In the genomic region with DNA sequence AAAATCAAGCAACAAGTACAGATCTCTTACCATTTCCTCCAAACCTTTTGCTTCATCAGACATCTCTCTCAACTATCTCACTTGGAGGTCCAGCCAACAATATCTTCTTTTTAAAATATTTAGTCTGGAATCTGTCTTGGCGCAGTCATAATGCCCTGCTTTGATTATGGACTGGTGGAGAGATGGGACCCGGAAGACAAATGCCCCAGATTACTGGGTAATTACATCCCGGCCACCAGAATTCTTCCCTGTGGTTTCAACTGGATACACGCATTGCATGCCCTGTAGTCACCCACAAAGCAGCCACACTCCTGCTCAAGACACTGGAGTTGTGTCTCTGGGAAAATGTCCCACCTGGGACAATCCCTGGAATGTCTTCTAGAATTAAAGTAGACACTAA, we compare ENCODE assay signal across 17 cellular contexts.
DNase-seq lines count a peak whose midpoint lies in the region; ATAC-seq, FAIRE-seq and TF ChIP-seq lines count a peak whose summit lies in the region.
"Had no signal": no experiment of that assay in that cellular context is flagged by ENCODE, and none has a peak within 500 bp of the region (broad histone marks: within the 10 kb centered on the region; RNA-seq: fewer than 3 reads in every experiment).

No MANE protein-coding gene starts in this region.

- peaks cover 5% of the 10 kb centered on the region for H3K27me3 Mint-ChIP-seq in T-helper 17 cell

- H3K9me3 ChIP-seq in T-helper 17 cell (ENCODE audit: control insufficient read depth, low read length, poor library complexity, severe bottlenecking), result no peaks in the 10 kb centered on the region
- H3K9me3 ChIP-seq in HepG2 (ENCODE audit: low read length), result no peaks in the 10 kb centered on the region
- H3K9me3 ChIP-seq: ascending aorta had no signal

- ATAC-seq in T-helper 17 cell (no peak), GM19023 (IDR thresholded peaks at IDR 0.05; ENCODE audit: unreplicated experiment) (no peak), HepG2 (no peak), HG03469 (IDR thresholded peaks at IDR 0.05; ENCODE audit: unreplicated experiment) (no peak)
- ATAC-seq: left lobe of liver had no signal

- peaks cover 0 to 9% of the 10 kb centered on the region in 2 experiments; a peak in 1 of 5 replicates for H3K27me3 ChIP-seq in HepG2 (ENCODE audit: control insufficient read depth in 1 of 2, insufficient read depth in 2 of 2, low read length in 2 of 2)
- H3K27me3 ChIP-seq: ascending aorta, foreskin keratinocyte had no signal

- H3K27ac ChIP-seq in HepG2 (ENCODE audit: extremely low read length, insufficient read depth, low read length), result no peak overlapping the region
- H3K27ac ChIP-seq: foreskin keratinocyte had no signal

- no peak overlapping the region for H3K4me3 Mint-ChIP-seq in T-helper 17 cell

- intact Hi-C loops in HepG2 (cut with micrococcal nuclease; ENCODE audit: unreplicated experiment), result no loop called here

- H3K27ac Mint-ChIP-seq in T-helper 17 cell, result peak overlapping the region; percentile 96

- TF ChIP-seq CTCF in AG10803 (conservative IDR thresholded peaks at IDR 0.05; ENCODE audit: low read length) (no peak), HepG2 (CRISPR knock-in tag; IDR thresholded peaks at IDR 0.05) (no peak)

- peaks cover 15% of the 10 kb centered on the region for H3K4me1 Mint-ChIP-seq in T-helper 17 cell

- H2AFZ ChIP-seq in HepG2 (ENCODE audit: low read length), result no peak overlapping the region

- POLR2A ChIA-PET in HepG2 (lab: Yijun Ruan, JAX), result no interaction called here

- CTCF ChIA-PET in HepG2 (lab: Yijun Ruan, JAX; ENCODE audit: low intra/inter-chr PET ratio, low total read pairs), result no interaction called here

- no peak for FAIRE-seq in HepG2 (lab: Jason Lieb, UNC)
- FAIRE-seq: endothelial cell of umbilical vein, TTC549 had no signal

- H3K4me3 ChIP-seq in AG10803 (ENCODE audit: low read length) (no peak overlapping the region), HepG2 (replicated peaks in 1 of 3; ENCODE audit: insufficient read depth in 1 of 3, low read depth in 2 of 3, low read length in 3 of 3) (no peak overlapping the region)
- H3K4me3 ChIP-seq: ascending aorta, coronary artery had no signal

- H3K4me2 ChIP-seq in HepG2 (ENCODE audit: low read depth, low read length), result no peak overlapping the region

- no peaks in the 10 kb centered on the region for H4K20me1 ChIP-seq in HepG2 (ENCODE audit: insufficient read depth, low read length)

- 58% methylated on average over 4 of the region's 4 CpGs for WGBS in HepG2 (ENCODE audit: low lambda C conversion rate)

- TF ChIP-seq EP300 in HepG2 (IDR thresholded peaks at IDR 0.05; ENCODE audit: low read depth in 2 of 2, low read length in 2 of 2), result no peak
- TF ChIP-seq EP300 in HepG2 (CRISPR knock-in tag; IDR thresholded peaks at IDR 0.05; ENCODE audit: borderline replicate concordance), result no peak

- no peaks in the 10 kb centered on the region for H3K79me2 ChIP-seq in HepG2 (ENCODE audit: insufficient read depth, low read length)

- TF ChIP-seq POLR2A in HepG2 (IDR thresholded peaks at IDR 0.05; ENCODE audit: insufficient read depth in 1 of 2, low read depth in 2 of 2, low read length in 2 of 2), result no peak

- H3K36me3 ChIP-seq in HepG2 (replicated peaks in 1 of 2; ENCODE audit: control insufficient read depth in 1 of 2, insufficient read depth in 2 of 2, low read length in 2 of 2), result no peaks in the 10 kb centered on the region
- H3K36me3 ChIP-seq: ascending aorta had no signal

- TF ChIP-seq RAD21 in HepG2 (CRISPR knock-in tag; IDR thresholded peaks at IDR 0.05), result no peak

- BruUV-seq in HepG2 (replicated peaks; lab: Mats Ljungman, UMichigan), result no TSS peak

- H3K4me1 ChIP-seq in HepG2 (ENCODE audit: insufficient read depth, low read length), result peaks cover 8% of the 10 kb centered on the region

- H3K9ac ChIP-seq in HepG2 (ENCODE audit: insufficient read depth, low read depth, low read length), result no peak overlapping the region

- no peaks in the 10 kb centered on the region for H3K36me3 Mint-ChIP-seq in T-helper 17 cell (ENCODE audit: low read depth)

- DNase-seq in AG10803 (ENCODE audit: low read depth) (peak; percentile 72), EL (peak; percentile 52), T-helper 17 cell (no peak), myocyte (ENCODE audit: low read depth) (peak; percentile 82), HepG2 (ENCODE audit: low spot score) (no peak), SHP77 (lab: John Stamatoyannopoulos, UW) (no peak)
- DNase-seq: activated CD4-positive, alpha-beta T cell treated with anti-CD3 and anti-CD28 coated beads, Interleukin-2, amount 50 U/mL, for 4 hours; foreskin keratinocyte; NCI-H524 treated with DMSO at 0.1 percent for 48 hours; substantia nigra had no signal

- in situ Hi-C loops in HepG2 (cut with HindIII; ENCODE audit: extremely low pct_ligation_motif_present, low pct_unique_long_range_greater_than_20kb), result no loop called here

TF ChIP-seq in HepG2, 621 proteins besides CTCF, POLR2A, EP300 and RAD21:
- TF ChIP-seq ZSCAN31 (CRISPR knock-in tag; IDR thresholded peaks at IDR 0.05; ENCODE audit: low read depth) (no peak), ZNF687 (CRISPR knock-in tag; IDR thresholded peaks at IDR 0.05) (no peak), ATF7 (IDR thresholded peaks at IDR 0.05) (no peak), ATF7 (CRISPR knock-in tag; IDR thresholded peaks at IDR 0.05) (no peak), SMC3 (IDR thresholded peaks at IDR 0.05; ENCODE audit: low read length) (no peak), MXD4 (CRISPR knock-in tag; IDR thresholded peaks at IDR 0.05) (no peak), HNRNPUL1 (IDR thresholded peaks at IDR 0.05; ENCODE audit: low read depth, low read length) (no peak), ZFX (CRISPR knock-in tag; IDR thresholded peaks at IDR 0.05; ENCODE audit: low read depth) (no peak), ARID2 (CRISPR knock-in tag; IDR thresholded peaks at IDR 0.05; ENCODE audit: borderline replicate concordance) (no peak), CHD2 (IDR thresholded peaks at IDR 0.05; ENCODE audit: low read depth, low read length) (no peak), SMAD1 (CRISPR knock-in tag; IDR thresholded peaks at IDR 0.05; ENCODE audit: borderline replicate concordance, low read depth) (no peak), HOXA3 (CRISPR knock-in tag; IDR thresholded peaks at IDR 0.05) (no peak), ZFP62 (CRISPR knock-in tag; IDR thresholded peaks at IDR 0.05) (no peak), ZNF501 (CRISPR knock-in tag; IDR thresholded peaks at IDR 0.05) (no peak), REL (CRISPR knock-in tag; conservative IDR thresholded peaks at IDR 0.05) (no peak), PAF1 (CRISPR knock-in tag; IDR thresholded peaks at IDR 0.05) (no peak), NCOA2 (CRISPR knock-in tag; IDR thresholded peaks at IDR 0.05) (no peak), MAFK (conservative IDR thresholded peaks at IDR 0.05 in 1 of 2, IDR thresholded peaks at IDR 0.05 in 1 of 2; ENCODE audit: low read length in 2 of 2) (no peak)
TF ChIP-seq in HepG2: peak in this region for 0.

Comparison
In these comparisons a context has a peak if more than half of its experiments do, and no peak if none do; other contexts are left out.
1. DNase-seq: peak in AG10803 (single experiment), EL (single experiment) and myocyte (single experiment); none in T-helper 17 cell (0 of 3), HepG2 (single experiment) and SHP77 (0 of 2).